In the genomic region with DNA sequence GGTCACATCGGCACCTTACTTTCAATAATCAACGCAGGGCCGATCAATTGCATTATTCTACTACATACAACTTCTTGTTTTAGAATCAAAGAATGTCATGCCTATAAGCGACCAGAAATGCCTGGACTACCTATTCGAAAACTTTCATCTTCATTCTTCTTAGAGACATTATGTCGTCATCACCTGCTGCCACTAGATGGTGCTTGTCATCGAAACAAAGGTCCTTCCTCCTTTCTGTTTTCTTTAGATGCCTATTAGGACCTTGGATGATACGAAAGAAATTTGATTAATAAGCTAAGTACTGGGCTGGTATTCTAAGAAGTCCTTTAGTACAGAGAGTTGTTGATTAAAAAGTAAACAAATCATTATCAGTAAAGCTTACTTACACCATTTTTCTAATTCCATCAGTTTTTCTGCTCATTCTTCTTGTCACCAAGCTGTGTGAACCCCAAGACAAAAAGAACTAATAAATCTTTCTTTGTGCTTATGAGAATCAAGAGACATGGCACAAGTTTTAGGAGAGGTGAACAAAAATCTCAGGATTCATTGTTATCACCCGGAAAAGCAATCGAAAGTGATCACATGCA, we compare ENCODE assay signal across 8 cellular contexts.
DNase-seq lines count a peak whose midpoint lies in the region; FAIRE-seq and TF ChIP-seq lines count a peak whose summit lies in the region.

No MANE protein-coding gene starts in this region.

- no peak overlapping the region for H3K4me3 ChIP-seq in tibial nerve

- 35 to 39% methylated on average over 10 of the region's 10 CpGs for WGBS in tibial nerve, 2 donors

- no peaks in the 10 kb centered on the region for H3K9me3 ChIP-seq in tibial nerve

- H3K27ac ChIP-seq in tibial nerve: no peak overlapping the region

- peaks cover 0 to 36% (median 9%) of the 10 kb centered on the region in 4 donors for H3K4me1 ChIP-seq in tibial nerve

- TF ChIP-seq CTCF in LNCAP (IDR thresholded peaks at IDR 0.05) (peak; percentile 74; the same call in 1 of the 2 replicates), tibial nerve (IDR thresholded peaks at IDR 0.05) (peak; percentile 50 to 60 (median 59))

- no peak for TF ChIP-seq EP300 in tibial nerve (IDR thresholded peaks at IDR 0.05)

- no peak for TF ChIP-seq POLR2A in tibial nerve (IDR thresholded peaks at IDR 0.05)

- DNase-seq in 8988T: peak; percentile 11
- DNase-seq in GM04504 (ENCODE audit: low read depth): peak; percentile 20
- peak; percentile 75 for DNase-seq in H4 (ENCODE audit: low spot score)
- DNase-seq in SK-N-DZ (ENCODE audit: low spot score): peak; percentile 26
- peak; percentile 50 to 54 for DNase-seq in lung microvascular endothelial cell (ENCODE audit: low read depth in 2 of 2)
- DNase-seq in tibial nerve (ENCODE audit: low spot score in 2 of 2): peak in 1 of 2 donors; percentile 79

- peaks cover 0 to 4% of the 10 kb centered on the region in 2 donors for H3K27me3 ChIP-seq in tibial nerve

- FAIRE-seq in colon (lab: Jason Lieb, UNC): peak; percentile 10

- no peaks in the 10 kb centered on the region for H3K36me3 ChIP-seq in tibial nerve
